ENCODE assay signal across 11 cellular contexts in genomic region chr4:101037938-101038413, GRCh38.
DNase-seq lines count a peak whose midpoint lies in the region; ATAC-seq, FAIRE-seq and TF ChIP-seq lines count a peak whose summit lies in the region.
"Had no signal": no experiment of that assay in that cellular context is flagged by ENCODE, and none has a peak within 500 bp of the region (broad histone marks: within the 10 kb centered on the region; RNA-seq: fewer than 3 reads in every experiment).

No MANE protein-coding gene starts in this region.

- H3K36me3 Mint-ChIP-seq in CD4-positive, alpha-beta memory T cell = peaks cover 4 to 6% of the 10 kb centered on the region in 2 donors
- H3K36me3 Mint-ChIP-seq in immature natural killer cell = peaks cover 3 to 8% (median 4%) of the 10 kb centered on the region in 3 donors

- H2BK15ac ChIP-seq in mesenchymal stem cell (ENCODE audit: low read depth, poor library complexity, severe bottlenecking) = no peak overlapping the region

- peak overlapping the region in 7 of 8 donors; percentile 4 to 85 (median 72) for H3K4me3 Mint-ChIP-seq in CD4-positive, alpha-beta memory T cell
- H3K4me3 Mint-ChIP-seq in immature natural killer cell = peak overlapping the region; percentile 53 to 84 (median 78)

- peak in 4 of 5 donors; percentile 9 to 39 (median 36) for DNase-seq in CD4-positive, alpha-beta memory T cell
- DNase-seq in RWPE1 (ENCODE audit: low spot score) (no peak), immature natural killer cell (peak; percentile 27 to 53 (median 39)), body of pancreas (no peak), pancreas (no peak), mesenchymal stem cell (no peak), NCI-H1417 (lab: John Stamatoyannopoulos, UW) (no peak)
- DNase-seq: head of caudate nucleus; NCI-H1105 treated with DMSO at 0.1 percent for 48 hours; stimulated activated CD4-positive, alpha-beta T cell treated with anti-CD3 and anti-CD28 coated beads, Interleukin-15, amount 100 ng/mL, for 24 hours had no signal

- H2BK12ac ChIP-seq in mesenchymal stem cell (ENCODE audit: low read length in 2 of 2) = no peak overlapping the region

- WGBS in body of pancreas, 2 donors = 83% methylated on average over 1 of the region's 1 CpG
- WGBS in pancreas, 2 donors = 92 to 95% methylated on average over 1 of the region's 1 CpG
- 100% methylated on average over 1 of the region's 1 CpG for WGBS in mesenchymal stem cell

- no peak overlapping the region for H2AFZ ChIP-seq in mesenchymal stem cell (ENCODE audit: low read depth, low read length)

- H3K27me3 Mint-ChIP-seq in CD4-positive, alpha-beta memory T cell = no peaks in the 10 kb centered on the region
- H3K27me3 Mint-ChIP-seq in immature natural killer cell (ENCODE audit: low read depth in 3 of 3) = peaks cover 0 to 3% (median 2%) of the 10 kb centered on the region in 3 donors

- TF ChIP-seq POLR2A in body of pancreas (IDR thresholded peaks at IDR 0.05) = no peak

- H2BK5ac ChIP-seq in mesenchymal stem cell (ENCODE audit: low read depth, low read length, poor library complexity, severe bottlenecking) = no peak overlapping the region

- H3K27ac Mint-ChIP-seq in CD4-positive, alpha-beta memory T cell = peak overlapping the region; percentile 67 to 90 (median 77)
- peak overlapping the region; percentile 52 to 94 (median 82) for H3K27ac Mint-ChIP-seq in immature natural killer cell

- CTCF ChIA-PET in CD4-positive, alpha-beta memory T cell (lab: Charles Lee; ENCODE audit: partially characterized antibody) = interaction anchor here (1.1 to 2.2 kb wide), 3 partner anchors 12 to 19 kb away, joined by 4 to 11 read pairs (median 7); no protein-coding TSS in a partner anchor
- CTCF ChIA-PET in RWPE1 (lab: Yijun Ruan, JAX) = no interaction called here

- H3K27me3 ChIP-seq in CD4-positive, alpha-beta memory T cell (ENCODE audit: insufficient read depth, low read length) = no peaks in the 10 kb centered on the region
- H3K27me3 ChIP-seq in body of pancreas = no peaks in the 10 kb centered on the region
- H3K27me3 ChIP-seq in pancreas = no peaks in the 10 kb centered on the region
- H3K27me3 ChIP-seq in mesenchymal stem cell (ENCODE audit: control insufficient read depth in 1 of 2, insufficient read depth in 1 of 2, low read length in 2 of 2) = no peaks in the 10 kb centered on the region

- no peaks in the 10 kb centered on the region for H3K9me3 ChIP-seq in CD4-positive, alpha-beta memory T cell (ENCODE audit: control insufficient read depth in 1 of 2, low read length in 2 of 2)
- H3K9me3 ChIP-seq in body of pancreas (no peaks in the 10 kb centered on the region), pancreas (no peaks in the 10 kb centered on the region), mesenchymal stem cell (ENCODE audit: control insufficient read depth, low read length) (no peaks in the 10 kb centered on the region)

- TF ChIP-seq CTCF in RWPE1 (conservative IDR thresholded peaks at IDR 0.05; ENCODE audit: low read depth) (no peak), body of pancreas (IDR thresholded peaks at IDR 0.05) (no peak), pancreas (IDR thresholded peaks at IDR 0.05) (no peak)

- FAIRE-seq in pancreas (lab: Jason Lieb, UNC) = no peak

- no peak overlapping the region for H4K91ac ChIP-seq in mesenchymal stem cell (ENCODE audit: low read length)

- no peak overlapping the region for H4K8ac ChIP-seq in mesenchymal stem cell (ENCODE audit: low read length)

- peaks cover 4% of the 10 kb centered on the region for H3K79me1 ChIP-seq in mesenchymal stem cell (replicated peaks; ENCODE audit: low read length, poor library complexity, severe bottlenecking)

- no peak overlapping the region for H3K4me2 ChIP-seq in mesenchymal stem cell (ENCODE audit: low read length, poor library complexity, severe bottlenecking)

- no peak overlapping the region for H3K23ac ChIP-seq in mesenchymal stem cell (ENCODE audit: low read length in 2 of 2)

- no peak overlapping the region for H3K14ac ChIP-seq in mesenchymal stem cell (ENCODE audit: low read length in 2 of 2)

- no peak overlapping the region for H3K4me3 ChIP-seq in CD4-positive, alpha-beta memory T cell (ENCODE audit: low read length in 2 of 2)
- H3K4me3 ChIP-seq in body of pancreas (no peak overlapping the region), pancreas (no peak overlapping the region), mesenchymal stem cell (ENCODE audit: insufficient read depth in 1 of 2, low read depth in 1 of 2, low read length in 2 of 2) (no peak overlapping the region)

- no peak overlapping the region for H3K18ac ChIP-seq in mesenchymal stem cell (ENCODE audit: low read depth in 1 of 2, low read length in 2 of 2)

- no peaks in the 10 kb centered on the region for H3K9me3 Mint-ChIP-seq in CD4-positive, alpha-beta memory T cell
- no peaks in the 10 kb centered on the region for H3K9me3 Mint-ChIP-seq in immature natural killer cell

- peaks cover 47% of the 10 kb centered on the region for H3K4me1 ChIP-seq in CD4-positive, alpha-beta memory T cell (ENCODE audit: insufficient read depth, low read length)
- H3K4me1 ChIP-seq in body of pancreas (no peaks in the 10 kb centered on the region), pancreas (no peaks in the 10 kb centered on the region), mesenchymal stem cell (ENCODE audit: control insufficient read depth, insufficient read depth, low read depth, low read length) (no peaks in the 10 kb centered on the region)

- ATAC-seq in GM18867 (IDR thresholded peaks at IDR 0.05; ENCODE audit: unreplicated experiment) = peak; percentile 55
- no peak for ATAC-seq in body of pancreas
- no peak for ATAC-seq in pancreas

- H3K27ac ChIP-seq in CD4-positive, alpha-beta memory T cell (ENCODE audit: low read depth, low read length) = no peak overlapping the region
- H3K27ac ChIP-seq in RWPE1 (peak overlapping the region; percentile 36; the same call in 1 of the 2 replicates), body of pancreas (no peak overlapping the region), pancreas (no peak overlapping the region), mesenchymal stem cell (ENCODE audit: low read length, poor library complexity, severe bottlenecking) (no peak overlapping the region)

- no peak overlapping the region for H3K4ac ChIP-seq in mesenchymal stem cell (ENCODE audit: low read depth in 1 of 2, low read length in 2 of 2)

- POLR2A ChIA-PET in CD4-positive, alpha-beta memory T cell (lab: Charles Lee; ENCODE audit: partially characterized antibody) = interaction anchor here (0.7 to 6.5 kb wide), 4 partner anchors 10 to 309 kb away, joined by 3 to 51 read pairs (median 4); partner anchors contain the start of gene PPP3CA
- POLR2A ChIA-PET in RWPE1 (lab: Yijun Ruan, JAX; ENCODE audit: low non-redundant PET) = no interaction called here

- no peak overlapping the region for H2BK120ac ChIP-seq in mesenchymal stem cell (ENCODE audit: low read depth, low read length)

- H3K36me3 ChIP-seq in CD4-positive, alpha-beta memory T cell (ENCODE audit: insufficient read depth, low read length) = no peaks in the 10 kb centered on the region
- H3K36me3 ChIP-seq in body of pancreas (replicated peaks in 1 of 2; ENCODE audit: insufficient read depth in 1 of 2, low read depth in 2 of 2) (no peaks in the 10 kb centered on the region), pancreas (no peaks in the 10 kb centered on the region), mesenchymal stem cell (ENCODE audit: control insufficient read depth in 1 of 2, insufficient read depth in 2 of 2, low read depth in 1 of 2, low read length in 2 of 2) (peaks cover 0 to 40% of the 10 kb centered on the region in 2 experiments)

- peaks cover 35 to 48% (median 41%) of the 10 kb centered on the region in 4 donors for H3K4me1 Mint-ChIP-seq in CD4-positive, alpha-beta memory T cell
- H3K4me1 Mint-ChIP-seq in immature natural killer cell = peaks cover 56 to 74% of the 10 kb centered on the region in 2 donors

- intact Hi-C loops in CD4-positive, alpha-beta memory T cell (cut with micrococcal nuclease) = loop anchor here (1.0 to 10.0 kb wide), 3 partner anchors 18 to 943 kb away; no protein-coding TSS in a partner anchor
- intact Hi-C loops in body of pancreas (cut with DNase I) = no loop called here
- intact Hi-C loops in pancreas (cut with DNase I) = no loop called here

- no peak overlapping the region for H3K9ac ChIP-seq in mesenchymal stem cell (ENCODE audit: low read length)

- H2AK5ac ChIP-seq in mesenchymal stem cell (ENCODE audit: low read length, severe bottlenecking) = no peak overlapping the region

Comparison
In these comparisons a context has a peak if more than half of its experiments do, and no peak if none do; other contexts are left out.
1. DNase-seq: peak in CD4-positive, alpha-beta memory T cell (4 of 5) and immature natural killer cell (3 of 3); none in RWPE1 (single experiment), body of pancreas (0 of 4), pancreas (0 of 6), mesenchymal stem cell (single experiment) and NCI-H1417 (0 of 3).